ENCODE assay signal across 8 cellular contexts in genomic region chr16:68022728-68023537, GRCh38. TPM values are rescaled to one million over a fixed set of nuclear protein-coding genes. Genes with fewer than 3 reads are reported as not detected.
DNase-seq lines count a peak whose midpoint lies in the region; TF ChIP-seq lines count a peak whose summit lies in the region.

TSS of gene DDX28 (minus strand) at chr16:68023232. CDS start at chr16:68023202, 30 bp downstream.
TSS of gene DUS2 (plus strand) at chr16:68023284. CDS start at chr16:68038024, 14,740 bp downstream.

- H3K36me3 Mint-ChIP-seq in activated naive CD4-positive, alpha-beta T cell treated with anti-CD3 and anti-CD28 coated beads, Interleukin-2, amount 10 ng/mL, durations not matched to agents 7 days and 5 days = peaks cover 29% of the 10 kb centered on the region

- H3K27ac ChIP-seq in HEK293 (ENCODE audit: extremely low read depth, low read depth, low read length) = peak within 1 kb of the TSS; percentile 76; the same call in 1 of the 2 replicates
- H3K27ac ChIP-seq in SK-N-SH (ENCODE audit: low read depth in 2 of 2, low read length in 1 of 2) = peak within 1 kb of the TSS; percentile 57 to 78
- peak within 1 kb of the TSS; percentile 91 for H3K27ac ChIP-seq in substantia nigra (ENCODE audit: low read depth, low read length, poor library complexity, severe bottlenecking)

- H3K4me3 Mint-ChIP-seq in activated naive CD4-positive, alpha-beta T cell treated with anti-CD3 and anti-CD28 coated beads, Interleukin-2, amount 10 ng/mL, durations not matched to agents 7 days and 5 days = peak within 1 kb of the TSS; percentile 97

- no peak for TF ChIP-seq RAD21 in SK-N-SH (IDR thresholded peaks at IDR 0.05; ENCODE audit: low read length)

- POLR2A ChIA-PET in HEK293 (lab: Yijun Ruan, JAX) (interaction anchor here (0.7 to 2.5 kb wide), 15 partner anchors 9 to 304 kb away, joined by 3 to 8 read pairs (median 4); partner anchors contain the start of genes ESRP2, GFOD2, NFATC3 and NUTF2), SK-N-SH (lab: Yijun Ruan, JAX) (interaction anchor here (0.9 to 1.3 kb wide), 2 partner anchors 62 to 87 kb away, joined by 4 to 5 read pairs; partner anchors contain the start of gene NFATC3)

- H3K4me1 Mint-ChIP-seq in activated naive CD4-positive, alpha-beta T cell treated with anti-CD3 and anti-CD28 coated beads, Interleukin-2, amount 10 ng/mL, durations not matched to agents 7 days and 5 days = peaks cover 28% of the 10 kb centered on the region

- no peaks in the 10 kb centered on the region for H3K27me3 ChIP-seq in SK-N-SH (ENCODE audit: insufficient read depth)

- H3K9me3 Mint-ChIP-seq in activated naive CD4-positive, alpha-beta T cell treated with anti-CD3 and anti-CD28 coated beads, Interleukin-2, amount 10 ng/mL, durations not matched to agents 7 days and 5 days = no peaks in the 10 kb centered on the region

- no peaks in the 10 kb centered on the region for H4K20me1 ChIP-seq in SK-N-SH (ENCODE audit: insufficient read depth)

- peaks cover 47% of the 10 kb centered on the region for H3K79me2 ChIP-seq in SK-N-SH (ENCODE audit: insufficient read depth)

- peak within 1 kb of the TSS; percentile 97 for H3K9ac ChIP-seq in SK-N-SH

- peaks cover 0 to 40% of the 10 kb centered on the region in 2 experiments; a peak in 2 of 3 replicates for H3K36me3 ChIP-seq in HEK293 (ENCODE audit: control insufficient read depth in 2 of 2, insufficient read depth in 1 of 2, low read length in 2 of 2)
- peaks cover 6 to 22% of the 10 kb centered on the region in 2 experiments for H3K36me3 ChIP-seq in SK-N-SH (replicated peaks in 1 of 2; ENCODE audit: control insufficient read depth in 1 of 2, insufficient read depth in 2 of 2, low read length in 1 of 2)

- peak within 1 kb of the TSS; percentile 80 for H2AFZ ChIP-seq in SK-N-SH (ENCODE audit: low read depth)

- H3K9me3 ChIP-seq in HEK293 (ENCODE audit: control insufficient read depth, insufficient read depth, low read depth, low read length) (no peaks in the 10 kb centered on the region), SK-N-SH (no peaks in the 10 kb centered on the region)

- H3K4me3 ChIP-seq in HEK293 (ENCODE audit: low read depth, low read length) (peak within 1 kb of the TSS; percentile 98), SK-N-SH (ENCODE audit: low read depth in 2 of 2, low read length in 1 of 2) (peak within 1 kb of the TSS; percentile 80 to 98)

- CTCF ChIA-PET in HEK293 (lab: Yijun Ruan, JAX) = interaction anchor here (0.6 to 1.8 kb wide), 7 partner anchors 13 to 811 kb away, joined by 3 to 5 read pairs (median 4); no protein-coding TSS in a partner anchor
- CTCF ChIA-PET in SK-N-SH (lab: Yijun Ruan, JAX) = interaction anchor here (0.6 to 3.3 kb wide), 6 partner anchors 18 to 207 kb away, joined by 3 to 23 read pairs (median 4); partner anchors contain the start of gene NRN1L
- CTCF ChIA-PET in activated naive CD4-positive, alpha-beta T cell treated with anti-CD3 and anti-CD28 coated beads, Interleukin-2, amount 10 ng/mL, durations not matched to agents 7 days and 5 days (lab: Charles Lee) = interaction anchor here (0.6 to 2.1 kb wide), 14 partner anchors 18 to 207 kb away, joined by 3 to 7 read pairs (median 4); partner anchors contain the start of genes DPEP2 and PSMB10

- H3K9me2 ChIP-seq in SK-N-SH = no peaks in the 10 kb centered on the region

- peak within 1 kb of the TSS; percentile 93 for H3K4me2 ChIP-seq in SK-N-SH

- TF ChIP-seq EP300 in SK-N-SH (IDR thresholded peaks at IDR 0.05; ENCODE audit: borderline replicate concordance in 1 of 2, low read depth in 1 of 2, low read length in 1 of 2) = no peak

- H3F3A ChIP-seq in SK-N-SH (replicated peaks; ENCODE audit: insufficient read depth) = no peaks in the 10 kb centered on the region

- 2% methylated on average over 38 of the region's 84 CpGs for WGBS in SK-N-SH (ENCODE audit: low lambda C conversion rate)

- H3K4me1 ChIP-seq in HEK293 (ENCODE audit: control insufficient read depth, insufficient read depth, low read length) (peaks cover 7% of the 10 kb centered on the region; the same call in 1 of the 2 replicates), SK-N-SH (ENCODE audit: control insufficient read depth in 1 of 2, insufficient read depth in 2 of 2, low read depth in 1 of 2, low read length in 1 of 2) (peaks cover 7 to 12% of the 10 kb centered on the region in 2 experiments; a peak in 2 of 4 replicates)

- DNase-seq in GM03348 (ENCODE audit: low spot score) (peak; percentile 92), NAMALWA (ENCODE audit: low spot score) (peak; percentile 94), SK-N-SH (peak; percentile 91), germinal center (ENCODE audit: low spot score) (peak; percentile 86), non-pigmented ciliary epithelial cell (ENCODE audit: low read depth) (peak; percentile 46), substantia nigra (lab: John Stamatoyannopoulos, UW) (peak in 48 of 49 donors; percentile 21 to 96 (median 86))
- peak; percentile 95 for DNase-seq in activated naive CD4-positive, alpha-beta T cell treated with anti-CD3 and anti-CD28 coated beads, Interleukin-2, amount 10 ng/mL, durations not matched to agents 7 days and 5 days

- H3K27ac Mint-ChIP-seq in activated naive CD4-positive, alpha-beta T cell treated with anti-CD3 and anti-CD28 coated beads, Interleukin-2, amount 10 ng/mL, durations not matched to agents 7 days and 5 days = peak within 1 kb of the TSS; percentile 94

- peak; percentile 57; the same call in 1 of the 2 replicates for TF ChIP-seq CTCF in HEK293 (tag by site-specific recombination; IDR thresholded peaks at IDR 0.05)
- TF ChIP-seq CTCF in SK-N-SH (IDR thresholded peaks at IDR 0.05) = 0 out of 2 replicates have a peak, but pooled peaks have one; percentile 7

- H3K27me3 Mint-ChIP-seq in activated naive CD4-positive, alpha-beta T cell treated with anti-CD3 and anti-CD28 coated beads, Interleukin-2, amount 10 ng/mL, durations not matched to agents 7 days and 5 days = no peaks in the 10 kb centered on the region

TF ChIP-seq in HEK293, 187 proteins besides CTCF, POLR2A, EP300 and RAD21 (continues in another document):
- TF ChIP-seq ZSCAN30 (tag by site-specific recombination; IDR thresholded peaks at IDR 0.05) (peak; percentile 59; the same call in 1 of the 2 replicates), ZNF121 (tag by site-specific recombination; IDR thresholded peaks at IDR 0.05) (peak; percentile 74), ZNF555 (tag by site-specific recombination; conservative IDR thresholded peaks at IDR 0.05) (no peak), KLF9 (tag by site-specific recombination; IDR thresholded peaks at IDR 0.05; ENCODE audit: low read depth) (peak; percentile 25; the same call in 1 of the 2 replicates), PRDM1 (tag by site-specific recombination; IDR thresholded peaks at IDR 0.05) (no peak), ZBTB20 (tag by site-specific recombination; IDR thresholded peaks at IDR 0.05) (no peak; the same call in 1 of the 2 replicates), ZBTB49 (tag by site-specific recombination; IDR thresholded peaks at IDR 0.05; ENCODE audit: low read depth) (no peak)

TF ChIP-seq in SK-N-SH, 30 proteins besides CTCF, POLR2A, EP300 and RAD21 (continues in another document):
- TF ChIP-seq POLR2AphosphoS5 (IDR thresholded peaks at IDR 0.05; ENCODE audit: low read depth, low read length) (peak; percentile 91), MAX (IDR thresholded peaks at IDR 0.05; ENCODE audit: low read depth) (peak; percentile 90), SMC3 (IDR thresholded peaks at IDR 0.05; ENCODE audit: low read depth, low read length) (no peak), TAF1 (IDR thresholded peaks at IDR 0.05; ENCODE audit: borderline replicate concordance, low read depth, low read length) (peak; percentile 90), JUND (IDR thresholded peaks at IDR 0.05) (no peak), REST (IDR thresholded peaks at IDR 0.05; ENCODE audit: low read depth, low read length) (peak; percentile 63), MXI1 (IDR thresholded peaks at IDR 0.05; ENCODE audit: low read depth, low read length) (peak; percentile 92), GABPA (IDR thresholded peaks at IDR 0.05; ENCODE audit: low read depth) (no peak; the same call in 1 of the 2 replicates), ELF1 (IDR thresholded peaks at IDR 0.05) (peak; percentile 78)

RNA-seq across cellular contexts. Expression of gene DDX28, which starts in this region (rescaled TPM):
- 10.8 and 12.0 TPM in 2 replicates for polyA plus RNA-seq in SK-N-SH (2012; rRNA removed)
- 7.0 and 10.5 TPM in 2 replicates for polyA plus RNA-seq in SK-N-SH (2012; cell fraction: cytosol; rRNA removed)
- 7.4 and 9.3 TPM in 2 replicates for polyA plus RNA-seq in SK-N-SH (2012; cell fraction: nucleus; rRNA removed)

RNA-seq across cellular contexts. Expression of gene DUS2, which starts in this region (rescaled TPM):
- polyA plus RNA-seq in SK-N-SH (2012; rRNA removed) = 16.1 and 16.5 TPM in 2 replicates
- polyA plus RNA-seq in SK-N-SH (2012; cell fraction: cytosol; rRNA removed) = 12.5 and 13.5 TPM in 2 replicates
- 34.3 and 35.8 TPM in 2 replicates for polyA plus RNA-seq in SK-N-SH (2012; cell fraction: nucleus; rRNA removed)

Comparison
In these comparisons a context has a peak if more than half of its experiments do, and no peak if none do; other contexts are left out.
1. Peak in every context shown above with its lines: DNase-seq, H3K4me3 ChIP-seq and H3K27ac ChIP-seq.